ENCODE assay signal across 8 cellular contexts in the genomic region with DNA sequence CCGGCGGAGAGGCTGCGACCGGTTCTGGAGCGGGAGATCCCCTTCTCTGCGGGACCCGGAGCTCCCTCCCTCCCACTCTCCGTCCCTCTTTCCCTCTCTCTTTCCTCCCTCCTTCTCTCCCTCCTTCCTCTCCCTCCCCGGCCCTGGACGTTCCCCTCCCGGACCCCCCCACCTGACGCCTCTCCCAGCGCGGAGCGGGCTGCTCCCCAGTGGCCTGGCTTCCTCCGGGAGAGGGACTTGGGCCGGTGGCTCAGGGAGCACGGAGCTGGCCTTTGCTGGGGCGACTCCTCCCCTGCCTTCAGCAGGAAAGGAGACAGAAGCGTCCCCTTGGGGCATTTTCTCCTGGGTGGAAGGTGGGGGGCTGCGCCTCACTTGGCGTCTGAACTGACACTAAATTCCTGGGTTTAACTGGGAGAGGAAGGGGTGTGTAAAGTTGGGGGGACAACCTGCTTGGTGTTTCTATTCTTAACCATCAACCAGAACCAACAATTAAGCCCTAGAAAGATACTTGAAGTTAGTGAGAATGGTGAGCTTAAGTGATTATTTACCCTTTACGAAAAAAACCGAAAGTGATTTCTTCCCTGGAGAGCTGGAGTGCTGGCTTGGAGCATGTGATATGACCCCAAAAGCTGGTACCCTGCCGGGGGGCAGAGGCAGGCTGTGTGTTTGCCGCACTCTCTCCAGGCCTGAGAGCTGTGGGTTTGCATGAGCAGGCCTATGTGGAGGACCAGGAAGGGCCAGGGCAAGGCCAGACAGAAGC. TPM values are rescaled to one million over a fixed set of nuclear protein-coding genes. Genes with fewer than 3 reads are reported as not detected.
DNase-seq lines count a peak whose midpoint lies in the region; ATAC-seq and TF ChIP-seq lines count a peak whose summit lies in the region.

No MANE protein-coding gene starts in this region.

- H3K4me1 ChIP-seq in iPS-15b (ENCODE audit: control insufficient read depth, insufficient read depth, low read length) = peaks cover 4% of the 10 kb centered on the region
- peaks cover 10 to 31% (median 24%) of the 10 kb centered on the region in 4 donors for H3K4me1 ChIP-seq in stomach
- H3K4me1 ChIP-seq in aorta (ENCODE audit: control insufficient read depth in 1 of 2, insufficient read depth in 2 of 2, low read length in 2 of 2) = no peaks in the 10 kb centered on the region

- H3K27me3 ChIP-seq in iPS-15b (ENCODE audit: control insufficient read depth, insufficient read depth, low read length) (no peaks in the 10 kb centered on the region), stomach (peaks cover 0 to 38% (median 0%) of the 10 kb centered on the region in 3 donors), aorta (ENCODE audit: control insufficient read depth in 1 of 2, insufficient read depth in 2 of 2, low read length in 1 of 2) (no peaks in the 10 kb centered on the region)

- DNase-seq in T-helper 1 cell = no peak
- peak; percentile 50 for DNase-seq in WTC11 (ENCODE audit: low spot score)
- no peak for DNase-seq in stomach
- no peak for DNase-seq in NCI-H2081 treated with DMSO at 0.1 percent for 48 hours (lab: John Stamatoyannopoulos, UW)
- DNase-seq in aorta = no peak
- no peak for DNase-seq in NCI-H1436 treated with DMSO at 0.1 percent for 48 hours (lab: John Stamatoyannopoulos, UW)

- CTCF ChIA-PET in WTC11 (lab: Charles Lee) = interaction anchor here (1.5 to 2.5 kb wide), 4 partner anchors 32 to 123 kb away, joined by 4 to 8 read pairs (median 8); a partner anchor contains a TSS

- no peak for TF ChIP-seq POLR2A in stomach (IDR thresholded peaks at IDR 0.05)

- H3K36me3 ChIP-seq in iPS-15b (ENCODE audit: control insufficient read depth, insufficient read depth, low read length) = no peaks in the 10 kb centered on the region
- H3K36me3 ChIP-seq in stomach = no peaks in the 10 kb centered on the region
- no peaks in the 10 kb centered on the region for H3K36me3 ChIP-seq in aorta (ENCODE audit: control insufficient read depth in 1 of 2, insufficient read depth in 2 of 2, low read length in 1 of 2)

- H3K27me3 Mint-ChIP-seq in T-helper 1 cell treated with Interleukin-12 subunit alpha and Interleukin-12 subunit beta and Interleukin-4 antibody, amounts not matched to agents 30 μg/mL and 1 μg/mL, for 36 hours (ENCODE audit: low read depth) = peaks cover 27% of the 10 kb centered on the region
- H3K27me3 Mint-ChIP-seq in WTC11 (ENCODE audit: low read depth) = no peaks in the 10 kb centered on the region; the same call in 1 of the 2 replicates

- TF ChIP-seq EP300 in stomach (IDR thresholded peaks at IDR 0.05) = no peak

- H3K4me3 ChIP-seq in iPS-15b (ENCODE audit: low read depth, low read length) (peak overlapping the region; percentile 61), stomach (peak overlapping the region; percentile 50 to 64 (median 53)), aorta (ENCODE audit: low read length in 2 of 2) (no peak overlapping the region)

- peak overlapping the region; percentile 24 for H3K9ac ChIP-seq in iPS-15b (ENCODE audit: low read depth, low read length)

- POLR2A ChIA-PET in WTC11 (lab: Charles Lee) = interaction anchor here (0.6 to 1.0 kb wide), 2 partner anchors 16 to 144 kb away, joined by 3 read pairs; no protein-coding TSS in a partner anchor

- peak overlapping the region; percentile 71 for H3K4me3 Mint-ChIP-seq in T-helper 1 cell treated with Interleukin-12 subunit alpha and Interleukin-12 subunit beta and Interleukin-4 antibody, amounts not matched to agents 30 μg/mL and 1 μg/mL, for 36 hours
- peak overlapping the region; percentile 73 for H3K4me3 Mint-ChIP-seq in WTC11

- 12 to 20% (median 17%) methylated on average over 16 to 26 of the region's 26 CpGs for WGBS in stomach, 5 donors
- WGBS in aorta, 2 donors = 16 to 17% methylated on average over 19 to 26 of the region's 26 CpGs

- H3K4me1 Mint-ChIP-seq in T-helper 1 cell treated with Interleukin-12 subunit alpha and Interleukin-12 subunit beta and Interleukin-4 antibody, amounts not matched to agents 30 μg/mL and 1 μg/mL, for 36 hours (ENCODE audit: low read depth) = peaks cover 1% of the 10 kb centered on the region
- H3K4me1 Mint-ChIP-seq in WTC11 = peaks cover 15% of the 10 kb centered on the region

- no peaks in the 10 kb centered on the region for H3K36me3 Mint-ChIP-seq in T-helper 1 cell treated with Interleukin-12 subunit alpha and Interleukin-12 subunit beta and Interleukin-4 antibody, amounts not matched to agents 30 μg/mL and 1 μg/mL, for 36 hours (ENCODE audit: low read depth)
- H3K36me3 Mint-ChIP-seq in WTC11 = peaks cover 2% of the 10 kb centered on the region; the same call in 1 of the 2 replicates

- TF ChIP-seq CTCF in WTC11 (IDR thresholded peaks at IDR 0.05) (no peak), stomach (IDR thresholded peaks at IDR 0.05) (no peak)

- intact Hi-C loops in stomach (cut with DNase I; ENCODE audit: low total_unique reads) (no loop called here), aorta (cut with DNase I) (loop anchor here in 1 of 2 donors (5.0 kb wide), 1 partner anchor 43 kb away; a partner anchor contains a TSS)

- ATAC-seq in WTC11 (peak; percentile 46), aorta (ENCODE audit: low FRiP score) (no peak)

- no peaks in the 10 kb centered on the region for H3K9me3 Mint-ChIP-seq in T-helper 1 cell treated with Interleukin-12 subunit alpha and Interleukin-12 subunit beta and Interleukin-4 antibody, amounts not matched to agents 30 μg/mL and 1 μg/mL, for 36 hours
- H3K9me3 Mint-ChIP-seq in WTC11 = no peaks in the 10 kb centered on the region

- H3K9me3 ChIP-seq in iPS-15b (ENCODE audit: control insufficient read depth, insufficient read depth, low read length) (no peaks in the 10 kb centered on the region), stomach (no peaks in the 10 kb centered on the region), aorta (ENCODE audit: control insufficient read depth, low read length) (no peaks in the 10 kb centered on the region)

- no peak overlapping the region for H3K27ac Mint-ChIP-seq in T-helper 1 cell treated with Interleukin-12 subunit alpha and Interleukin-12 subunit beta and Interleukin-4 antibody, amounts not matched to agents 30 μg/mL and 1 μg/mL, for 36 hours
- 0 out of 2 replicates have a peak overlapping the region, but pooled peaks have one; percentile 22 for H3K27ac Mint-ChIP-seq in WTC11

- H3K27ac ChIP-seq in stomach = peak overlapping the region; percentile 67 to 87 (median 80)
- no peak overlapping the region for H3K27ac ChIP-seq in aorta (ENCODE audit: low read depth in 1 of 2, low read length in 2 of 2)

TF ChIP-seq in WTC11, 78 proteins besides CTCF, POLR2A, EP300 and RAD21 (continues in another document):
- no peak for TF ChIP-seq ZNF121 (CRISPR knock-in tag; IDR thresholded peaks at IDR 0.05)
- TF ChIP-seq CBFB (CRISPR knock-in tag; IDR thresholded peaks at IDR 0.05; ENCODE audit: low read depth) = no peak
- peak; percentile 90 for TF ChIP-seq ZNF263 (CRISPR knock-in tag; IDR thresholded peaks at IDR 0.05; ENCODE audit: low read depth)
- TF ChIP-seq, protein P1, sequence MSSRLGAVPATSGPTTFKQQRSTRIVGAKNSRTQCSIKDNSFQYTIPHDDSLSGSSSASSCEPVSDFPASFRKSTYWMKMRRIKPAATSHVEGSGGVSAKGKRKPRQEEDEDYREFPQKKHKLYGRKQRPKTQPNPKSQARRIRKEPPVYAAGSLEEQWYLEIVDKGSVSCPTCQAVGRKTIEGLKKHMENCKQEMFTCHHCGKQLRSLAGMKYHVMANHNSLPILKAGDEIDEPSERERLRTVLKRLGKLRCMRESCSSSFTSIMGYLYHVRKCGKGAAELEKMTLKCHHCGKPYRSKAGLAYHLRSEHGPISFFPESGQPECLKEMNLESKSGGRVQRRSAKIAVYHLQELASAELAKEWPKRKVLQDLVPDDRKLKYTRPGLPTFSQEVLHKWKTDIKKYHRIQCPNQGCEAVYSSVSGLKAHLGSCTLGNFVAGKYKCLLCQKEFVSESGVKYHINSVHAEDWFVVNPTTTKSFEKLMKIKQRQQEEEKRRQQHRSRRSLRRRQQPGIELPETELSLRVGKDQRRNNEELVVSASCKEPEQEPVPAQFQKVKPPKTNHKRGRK (CRISPR knock-in tag; IDR thresholded peaks at IDR 0.05; ENCODE audit: borderline replicate concordance) = 0 out of 2 replicates have a peak, but pooled peaks have one; percentile 5
- no peak for TF ChIP-seq TCF7 (CRISPR knock-in tag; IDR thresholded peaks at IDR 0.05; ENCODE audit: low read depth)
- no peak; the same call in 1 of the 2 replicates for TF ChIP-seq TP53 (CRISPR knock-in tag; IDR thresholded peaks at IDR 0.05)
- TF ChIP-seq, protein P2, sequence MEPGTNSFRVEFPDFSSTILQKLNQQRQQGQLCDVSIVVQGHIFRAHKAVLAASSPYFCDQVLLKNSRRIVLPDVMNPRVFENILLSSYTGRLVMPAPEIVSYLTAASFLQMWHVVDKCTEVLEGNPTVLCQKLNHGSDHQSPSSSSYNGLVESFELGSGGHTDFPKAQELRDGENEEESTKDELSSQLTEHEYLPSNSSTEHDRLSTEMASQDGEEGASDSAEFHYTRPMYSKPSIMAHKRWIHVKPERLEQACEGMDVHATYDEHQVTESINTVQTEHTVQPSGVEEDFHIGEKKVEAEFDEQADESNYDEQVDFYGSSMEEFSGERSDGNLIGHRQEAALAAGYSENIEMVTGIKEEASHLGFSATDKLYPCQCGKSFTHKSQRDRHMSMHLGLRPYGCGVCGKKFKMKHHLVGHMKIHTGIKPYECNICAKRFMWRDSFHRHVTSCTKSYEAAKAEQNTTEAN (CRISPR knock-in tag; IDR thresholded peaks at IDR 0.05) = no peak
- TF ChIP-seq EMX1 (CRISPR knock-in tag; IDR thresholded peaks at IDR 0.05) = no peak
- TF ChIP-seq FOXP1 (CRISPR knock-in tag; IDR thresholded peaks at IDR 0.05; ENCODE audit: borderline replicate concordance) = no peak

RNA-seq across cellular contexts. Expression of a gene that starts 0.8 kb away (rescaled TPM):
- total RNA-seq in WTC11 (2021) (19.7 to 21.1 TPM (median 20.5 TPM) in 3 replicates), stomach (100 to 1,000 TPM in 1 of 5 donors, 10 to 100 TPM in 4; 17.3 to 230 (median 35.5) TPM), aorta (1 to 10 TPM in 1 of 2 donors, under 1 TPM in 1; 0.62 to 2.2 TPM)
- polyA plus RNA-seq in stomach (10 to 100 TPM in 1 of 3 donors, 1 to 10 TPM in 2; 3.9 to 26.0 (median 6.5) TPM), aorta (1 to 10 TPM; 1.4 to 2.3 TPM)

RNA-seq across cellular contexts. Expression of a gene that starts 12.6 kb away (rescaled TPM):
- 90.5 to 98.7 TPM (median 90.8 TPM) in 3 replicates for total RNA-seq in WTC11 (2021)
- total RNA-seq in stomach = 100 to 1,000 TPM in 2 of 5 donors, 10 to 100 TPM in 3; 10.7 to 276 (median 29.3) TPM
- polyA plus RNA-seq in stomach = 10 to 100 TPM in 1 of 3 donors, 1 to 10 TPM in 2; 3.8 to 10.4 (median 6.1) TPM
- 1 to 10 TPM; 3.9 to 6.9 TPM for total RNA-seq in aorta
- 1 to 10 TPM; 2.0 to 3.5 TPM for polyA plus RNA-seq in aorta

RNA-seq across cellular contexts. Expression of a gene that starts 44.3 kb away (rescaled TPM):
- 113 to 155 TPM (median 127 TPM) in 3 replicates for total RNA-seq in WTC11 (2021)
- 100 to 1,000 TPM; 132 to 748 (median 335) TPM for total RNA-seq in stomach
- 100 to 1,000 TPM; 124 to 276 (median 146) TPM for polyA plus RNA-seq in stomach
- 100 to 1,000 TPM; 207 to 224 TPM for total RNA-seq in aorta
- polyA plus RNA-seq in aorta = 100 to 1,000 TPM in 1 of 2 donors, 10 to 100 TPM in 1; 47.6 to 273 TPM

Comparison
In these comparisons a context has a peak if more than half of its experiments do, and no peak if none do; other contexts are left out.
1. H3K4me3 ChIP-seq: peak in iPS-15b (single experiment) and stomach (4 of 4); none in aorta (0 of 2).
2. H3K27ac ChIP-seq: peak in stomach (5 of 5); none in aorta (0 of 2).